11 cellular contexts compared by ENCODE assay signal in the genomic region with DNA sequence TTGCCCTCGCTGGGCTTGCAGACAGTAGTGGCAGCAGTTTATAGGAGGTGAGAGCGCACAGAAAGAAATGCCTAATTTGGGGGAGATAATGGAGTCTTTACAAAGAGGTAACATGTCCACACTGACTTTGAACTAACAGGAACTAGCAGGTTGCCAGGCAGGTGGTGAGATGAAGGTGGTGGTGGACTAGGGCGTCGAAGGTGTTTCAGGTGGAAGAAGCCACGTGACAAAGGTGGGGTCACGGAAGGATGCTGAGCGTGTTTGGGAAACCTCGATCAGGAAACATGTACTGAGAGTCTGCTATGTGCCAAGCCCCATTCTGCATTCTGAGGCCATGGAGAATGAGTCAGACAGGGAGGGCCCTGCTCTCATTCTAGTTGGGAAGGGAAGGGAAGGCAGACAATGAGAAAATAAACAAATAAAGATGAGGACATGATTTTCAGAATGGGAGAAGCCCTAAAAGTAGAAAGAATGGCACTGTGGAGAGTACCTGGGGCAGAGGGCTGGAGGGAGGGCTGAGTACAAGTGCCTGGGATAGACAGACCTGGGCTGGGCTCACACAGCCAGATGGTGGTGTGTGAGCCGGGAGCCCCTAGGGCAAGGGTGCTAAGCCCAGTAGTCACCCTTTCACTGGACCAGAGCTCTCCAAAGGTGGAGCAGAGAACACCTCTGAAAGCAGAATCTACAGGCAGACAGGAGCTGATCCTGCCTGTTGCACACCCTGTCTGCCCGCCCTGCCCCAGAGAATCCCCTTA. TPM values are rescaled to one million over a fixed set of nuclear protein-coding genes. Genes with fewer than 3 reads are reported as not detected.
DNase-seq lines count a peak whose midpoint lies in the region; ATAC-seq, FAIRE-seq and TF ChIP-seq lines count a peak whose summit lies in the region.
"Had no signal": no experiment of that assay in that cellular context is flagged by ENCODE, and none has a peak within 500 bp of the region (broad histone marks: within the 10 kb centered on the region; RNA-seq: fewer than 3 reads in every experiment).

No MANE protein-coding gene starts in this region.

- TF ChIP-seq EP300 in H1 (IDR thresholded peaks at IDR 0.05; ENCODE audit: borderline replicate concordance in 1 of 2, low read depth in 2 of 2, low read length in 2 of 2): no peak

- H3K9ac ChIP-seq in H1 (replicated peaks in 1 of 4; ENCODE audit: extremely low read depth in 1 of 4, low read depth in 3 of 4, low read length in 3 of 4): no peak overlapping the region
- peak overlapping the region; percentile 70 for H3K9ac ChIP-seq in mesenchymal stem cell (ENCODE audit: low read length)

- H2BK20ac ChIP-seq in H1 (ENCODE audit: low read length): no peak overlapping the region

- H3K18ac ChIP-seq in H1 (ENCODE audit: extremely low read depth, low read length) (no peak overlapping the region), mesenchymal stem cell (ENCODE audit: low read depth in 1 of 2, low read length in 2 of 2) (no peak overlapping the region)

- no peaks in the 10 kb centered on the region for H3K23me2 ChIP-seq in H1 (ENCODE audit: low read depth, low read length)

- TF ChIP-seq POLR2A in H1 (IDR thresholded peaks at IDR 0.05; ENCODE audit: control extremely low read depth in 1 of 2, low read depth in 2 of 2, low read length in 2 of 2): no peak

- H4K91ac ChIP-seq in H1 (replicated peaks; ENCODE audit: insufficient read length, low read length) (peak overlapping the region; percentile 27), mesenchymal stem cell (ENCODE audit: low read length) (no peak overlapping the region)

- H2AFZ ChIP-seq in H1 (ENCODE audit: low read length) (peak overlapping the region; percentile 97; the same call in 1 of the 2 replicates), mesenchymal stem cell (ENCODE audit: low read depth, low read length) (no peak overlapping the region)

- no peaks in the 10 kb centered on the region for H3K27me3 ChIP-seq in H1 (replicated peaks in 1 of 4; ENCODE audit: control insufficient read depth in 3 of 4, extremely low read depth in 1 of 4, insufficient read depth in 3 of 4, low read length in 3 of 4)
- H3K27me3 ChIP-seq in mesenchymal stem cell (ENCODE audit: control insufficient read depth in 1 of 2, insufficient read depth in 1 of 2, low read length in 2 of 2): peaks cover 16 to 17% of the 10 kb centered on the region in 2 experiments
- H3K27me3 ChIP-seq: heart right ventricle had no signal

- intact Hi-C loops in Right ventricle myocardium inferior (cut with DNase I): loop anchor here (5.0 to 10.0 kb wide), 4 partner anchors 37 to 482 kb away; no protein-coding TSS in a partner anchor
- intact Hi-C loops in cardiac septum (cut with DNase I): loop anchor here (5.0 kb wide), 2 partner anchors 37 to 62 kb away; no protein-coding TSS in a partner anchor

- peak; percentile 30 for ATAC-seq in Right ventricle myocardium inferior
- ATAC-seq in GM21528 (IDR thresholded peaks at IDR 0.05; ENCODE audit: low FRiP score, unreplicated experiment): no peak

- DNase-seq in Right ventricle myocardium inferior (ENCODE audit: missing footprints) (no peak), cardiac septum (ENCODE audit: low spot score) (no peak), H1 (ENCODE audit: low read depth in 1 of 2, low spot score in 2 of 2) (peak in 1 of 2 experiments; percentile 23), mesenchymal stem cell (peak; percentile 54), COR-L47 (lab: John Stamatoyannopoulos, UW) (no peak), NCI-H69 (lab: John Stamatoyannopoulos, UW) (no peak), GM20000 (ENCODE audit: low spot score) (no peak)
- DNase-seq: activated T-cell treated with anti-CD3 and anti-CD28 coated beads for 4 hours had no signal

- H3K4me1 ChIP-seq in H1 (replicated peaks in 1 of 4; ENCODE audit: control insufficient read depth in 3 of 4, insufficient read depth in 4 of 4, low read length in 3 of 4) (peaks cover 0 to 4% (median 0%) of the 10 kb centered on the region in 4 experiments; a peak in 2 of 7 replicates), mesenchymal stem cell (ENCODE audit: control insufficient read depth, insufficient read depth, low read depth, low read length) (peaks cover 11% of the 10 kb centered on the region)

- peak overlapping the region; percentile 77; the same call in 1 of the 2 replicates for H2BK15ac ChIP-seq in H1 (ENCODE audit: low read length)
- no peak overlapping the region for H2BK15ac ChIP-seq in mesenchymal stem cell (ENCODE audit: low read depth, poor library complexity, severe bottlenecking)

- FAIRE-seq in H1 (lab: Jason Lieb, UNC): no peak

- H3K4me2 ChIP-seq in H1 (ENCODE audit: insufficient read depth in 1 of 2, low read depth in 2 of 2, low read length in 2 of 2): no peak overlapping the region
- H3K4me2 ChIP-seq in mesenchymal stem cell (ENCODE audit: low read length, poor library complexity, severe bottlenecking): no peak overlapping the region

- no peaks in the 10 kb centered on the region for H4K20me1 ChIP-seq in H1 (replicated peaks in 1 of 2; ENCODE audit: control insufficient read depth in 1 of 2, insufficient read depth in 2 of 2, low read length in 2 of 2)

- H4K8ac ChIP-seq in H1 (ENCODE audit: extremely low read depth, insufficient read depth, low read length) (no peak overlapping the region), mesenchymal stem cell (ENCODE audit: low read length) (peak overlapping the region; percentile 22)

- H2AK5ac ChIP-seq in H1 (ENCODE audit: low read depth, low read length): no peak overlapping the region
- H2AK5ac ChIP-seq in mesenchymal stem cell (ENCODE audit: low read length, severe bottlenecking): peak overlapping the region; percentile 11

- H3K79me1 ChIP-seq in H1 (ENCODE audit: low read depth, low read length) (no peaks in the 10 kb centered on the region), mesenchymal stem cell (replicated peaks; ENCODE audit: low read length, poor library complexity, severe bottlenecking) (no peaks in the 10 kb centered on the region)

- H2BK120ac ChIP-seq in H1 (replicated peaks; ENCODE audit: low read depth, low read length): no peak overlapping the region
- H2BK120ac ChIP-seq in mesenchymal stem cell (ENCODE audit: low read depth, low read length): no peak overlapping the region

- H3K9me3 ChIP-seq in H1 (ENCODE audit: insufficient read depth in 2 of 2, low read depth in 1 of 2, low read length in 1 of 2) (no peaks in the 10 kb centered on the region), mesenchymal stem cell (ENCODE audit: control insufficient read depth, low read length) (no peaks in the 10 kb centered on the region)
- H3K9me3 ChIP-seq: heart right ventricle had no signal

- H3K27ac ChIP-seq in H1 (ENCODE audit: low read depth, low read length) (no peak overlapping the region), mesenchymal stem cell (ENCODE audit: low read length, poor library complexity, severe bottlenecking) (no peak overlapping the region)

- H3K4me3 ChIP-seq in H1 (ENCODE audit: extremely low read depth in 1 of 4, insufficient read depth in 2 of 4, low read depth in 3 of 4, low read length in 4 of 4) (no peak overlapping the region), mesenchymal stem cell (ENCODE audit: insufficient read depth in 1 of 2, low read depth in 1 of 2, low read length in 2 of 2) (no peak overlapping the region)
- H3K4me3 ChIP-seq: heart right ventricle had no signal

- no peak for TF ChIP-seq RAD21 in H1 (IDR thresholded peaks at IDR 0.05 in 1 of 2, conservative IDR thresholded peaks at IDR 0.05 in 1 of 2; ENCODE audit: low read depth in 2 of 2, low read length in 2 of 2)

- H2BK5ac ChIP-seq in H1 (ENCODE audit: low read depth, low read length) (no peak overlapping the region; the same call in 1 of the 2 replicates), mesenchymal stem cell (ENCODE audit: low read depth, low read length, poor library complexity, severe bottlenecking) (no peak overlapping the region)

- 90% methylated on average over 10 of the region's 10 CpGs; no CpG with 5 or more reads in 1 of the 2 experiments for WGBS in H1 (ENCODE audit: extremely low coverage in 1 of 2, insufficient coverage in 1 of 2, insufficient read length in 1 of 2, insufficient replicate concordance in 2 of 2, low coverage in 1 of 2, low lambda C conversion rate in 2 of 2, missing lambda C conversion rate in 1 of 2), 2 experiments
- WGBS in mesenchymal stem cell: 76% methylated on average over 9 of the region's 10 CpGs

- H3K56ac ChIP-seq in H1 (replicated peaks; ENCODE audit: insufficient read length, low read depth, low read length): no peak overlapping the region

- H3K4ac ChIP-seq in H1 (replicated peaks; ENCODE audit: insufficient read length, low read depth, low read length) (no peak overlapping the region), mesenchymal stem cell (ENCODE audit: low read depth in 1 of 2, low read length in 2 of 2) (no peak overlapping the region)

- no peak overlapping the region for H4K5ac ChIP-seq in H1 (ENCODE audit: insufficient read length, low read depth, low read length)

- TF ChIP-seq CTCF in H1 (IDR thresholded peaks at IDR 0.05; ENCODE audit: control extremely low read depth in 1 of 3, insufficient read depth in 1 of 3, low read depth in 1 of 3, low read length in 3 of 3) (no peak), GM20000 (IDR thresholded peaks at IDR 0.05; ENCODE audit: extremely low read depth, missing control alignments) (no peak)

- H3K23ac ChIP-seq in H1 (ENCODE audit: insufficient read length) (no peak overlapping the region), mesenchymal stem cell (ENCODE audit: low read length in 2 of 2) (no peak overlapping the region)

- CTCF ChIA-PET in H1 (lab: Charles Lee; ENCODE audit: partially characterized antibody): interaction anchor here (0.6 to 12.4 kb wide), 19 partner anchors 8 to 969 kb away, joined by 3 to 123 read pairs (median 3); no protein-coding TSS in a partner anchor

- POLR2A ChIA-PET in H1 (lab: Charles Lee; ENCODE audit: partially characterized antibody): interaction anchor here (1.5 kb wide), 1 partner anchor 10 kb away, joined by 3 read pairs; no protein-coding TSS in a partner anchor

- H3K79me2 ChIP-seq in H1 (ENCODE audit: control insufficient read depth in 1 of 2, insufficient read depth in 2 of 2, low read length in 2 of 2): no peaks in the 10 kb centered on the region

- H3K14ac ChIP-seq in H1 (ENCODE audit: insufficient read length) (no peak overlapping the region), mesenchymal stem cell (ENCODE audit: low read length in 2 of 2) (no peak overlapping the region)

- H2BK12ac ChIP-seq in H1 (ENCODE audit: low read depth, low read length) (peak overlapping the region; percentile 86; the same call in 1 of the 2 replicates), mesenchymal stem cell (ENCODE audit: low read length in 2 of 2) (peak overlapping the region in 1 of 2 experiments; percentile 18)

- no peaks in the 10 kb centered on the region for H3K36me3 ChIP-seq in H1 (ENCODE audit: control insufficient read depth in 2 of 4, insufficient read depth in 4 of 4, low read length in 3 of 4)
- H3K36me3 ChIP-seq in mesenchymal stem cell (ENCODE audit: control insufficient read depth in 1 of 2, insufficient read depth in 2 of 2, low read depth in 1 of 2, low read length in 2 of 2): no peaks in the 10 kb centered on the region
- H3K36me3 ChIP-seq: heart right ventricle had no signal

RNA-seq across cellular contexts. Expression of a gene that starts 16.2 kb away (rescaled TPM):
- total RNA-seq in Right ventricle myocardium inferior: 44.0 TPM
- total RNA-seq in cardiac septum: 72.9 TPM
- not detected in 2 replicates for total RNA-seq in H1 (2021; fragmentation: NEBNext Ultra II Directional; extraction: Animal tissue kit (Norgen Biotek cat#: 25700))
- polyA plus RNA-seq in H1 (2011; rRNA removed): 0.38 TPM in 1 of 2 replicates, not detected in the other
- polyA plus RNA-seq in H1 (2011; cell fraction: cytosol; rRNA removed): not detected
- not detected for polyA plus RNA-seq in H1 (2011; cell fraction: nucleus; rRNA removed)
- polyA plus RNA-seq in H1 (2012, experiment 1 of 2): not detected in 4 replicates
- polyA plus RNA-seq in H1 (2012, experiment 2 of 2): 0.67 TPM
- 0.04 TPM for polyA plus RNA-seq in H1 (2013, experiment 1 of 2)
- polyA plus RNA-seq in H1 (2013, experiment 2 of 2): not detected
- not detected in 2 replicates for polyA minus RNA-seq in H1 (2011; rRNA and poly(A)+ RNA removed)
- not detected for polyA minus RNA-seq in H1 (2011; cell fraction: cytosol; rRNA and poly(A)+ RNA removed)
- 3.0 TPM for polyA minus RNA-seq in H1 (2011; cell fraction: nucleus; rRNA and poly(A)+ RNA removed)
- polyA plus RNA-seq in mesenchymal stem cell (2013, experiment 1 of 2): 700 TPM
- 645 TPM for polyA plus RNA-seq in mesenchymal stem cell (2013, experiment 2 of 2)
- total RNA-seq: G401 had no signal

Comparison
In these comparisons a context has a peak if more than half of its experiments do, and no peak if none do; other contexts are left out.
1. RNA of a gene that starts 16.2 kb away (total RNA-seq): 72.9 TPM in cardiac septum (single experiment) and 44.0 TPM in Right ventricle myocardium inferior (single experiment); not detected in H1; every median in the first group is over 10 times any median in the second.